In the genomic region with DNA sequence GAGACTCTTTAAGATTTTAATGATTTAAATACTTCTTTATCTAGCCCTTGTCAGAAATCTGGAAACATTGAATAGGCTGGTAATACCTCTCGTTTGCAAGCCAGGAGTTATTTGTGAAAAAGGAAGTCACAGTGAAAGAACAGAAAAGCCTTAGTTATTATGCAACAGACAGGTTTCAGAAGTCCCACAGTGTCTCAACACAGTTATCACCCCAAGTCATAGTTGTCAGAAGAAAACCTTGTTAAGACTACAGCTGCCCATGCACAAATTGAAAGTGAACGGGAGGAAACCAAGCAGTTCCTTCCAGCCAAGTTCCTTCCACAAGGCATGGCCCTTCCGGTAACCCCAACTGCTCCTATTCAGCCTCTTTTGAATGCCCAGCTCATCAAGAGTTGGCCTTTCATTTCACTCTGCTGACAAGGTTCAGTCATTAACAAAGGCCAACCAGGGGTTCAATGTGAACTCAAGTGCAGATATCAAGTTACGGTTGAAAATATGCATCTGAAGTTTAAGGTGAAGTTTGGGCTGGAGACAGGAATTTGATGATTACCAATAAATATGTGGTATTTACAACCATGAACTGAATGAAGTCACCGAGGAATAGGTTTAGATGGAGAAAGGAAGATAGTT, we compare ENCODE assay signal across 10 cellular contexts. TPM values are rescaled to one million over a fixed set of nuclear protein-coding genes. Genes with fewer than 3 reads are reported as not detected.
DNase-seq lines count a peak whose midpoint lies in the region; ATAC-seq and TF ChIP-seq lines count a peak whose summit lies in the region.
"Had no signal": no experiment of that assay in that cellular context is flagged by ENCODE, and none has a peak within 500 bp of the region (broad histone marks: within the 10 kb centered on the region; RNA-seq: fewer than 3 reads in every experiment).

No MANE protein-coding gene starts in this region.

- H3K9me3 ChIP-seq in CD8-positive, alpha-beta T cell (ENCODE audit: low read length) = no peaks in the 10 kb centered on the region
- no peaks in the 10 kb centered on the region for H3K9me3 ChIP-seq in testis

- H3K27me3 ChIP-seq in CD8-positive, alpha-beta T cell (ENCODE audit: insufficient read depth, low read length) = no peaks in the 10 kb centered on the region
- no peaks in the 10 kb centered on the region for H3K27me3 ChIP-seq in testis

- peaks cover 10% of the 10 kb centered on the region for H3K36me3 Mint-ChIP-seq in CD8-positive, alpha-beta T cell

- WGBS in testis, 2 donors = 81 to 90% methylated on average over 5 of the region's 5 CpGs

- DNase-seq in germinal center (ENCODE audit: low spot score) (peak; percentile 39), NCI-H748 treated with DMSO at 0.1 percent for 48 hours (lab: John Stamatoyannopoulos, UW) (no peak), testis (no peak)
- DNase-seq in CD8-positive, alpha-beta T cell = no peak
- DNase-seq in activated T-cell treated with anti-CD3 and anti-CD28 coated beads, Interleukin-2, amount 50 U/mL, for 1 hour = no peak
- DNase-seq: activated CD8-positive, alpha-beta memory T cell treated with anti-CD3 and anti-CD28 coated beads, Interleukin-2, amount 50 U/mL, for 4 hours; NCI-H2029 treated with DMSO at 0.1 percent for 48 hours had no signal

- POLR2A ChIA-PET in CD8-positive, alpha-beta T cell (lab: Charles Lee) = no interaction called here

- H3K4me1 ChIP-seq in CD8-positive, alpha-beta T cell (ENCODE audit: insufficient read depth, low read length) = no peaks in the 10 kb centered on the region
- H3K4me1 ChIP-seq in testis = no peaks in the 10 kb centered on the region

- no peak for TF ChIP-seq POLR2A in testis (IDR thresholded peaks at IDR 0.05)

- no peaks in the 10 kb centered on the region for H3K9me3 Mint-ChIP-seq in CD8-positive, alpha-beta T cell

- no peak overlapping the region for H3K27ac ChIP-seq in CD8-positive, alpha-beta T cell (ENCODE audit: low read depth, low read length)
- no peak overlapping the region for H3K27ac ChIP-seq in testis

- intact Hi-C loops in CD8-positive, alpha-beta T cell (cut with DNase I, micrococcal nuclease) = no loop called here
- intact Hi-C loops in testis (cut with DNase I; ENCODE audit: low total_unique reads) = no loop called here

- no peak overlapping the region for H3K4me3 Mint-ChIP-seq in CD8-positive, alpha-beta T cell

- ATAC-seq in GM18511 (IDR thresholded peaks at IDR 0.05; ENCODE audit: unreplicated experiment) (peak; percentile 98), GM21526 (IDR thresholded peaks at IDR 0.05; ENCODE audit: low FRiP score, unreplicated experiment) (peak; percentile 97), HG03439 (IDR thresholded peaks at IDR 0.05; ENCODE audit: unreplicated experiment) (peak; percentile 96)
- ATAC-seq in CD8-positive, alpha-beta T cell = no peak

- no peaks in the 10 kb centered on the region for H3K36me3 ChIP-seq in CD8-positive, alpha-beta T cell (ENCODE audit: insufficient read depth, low read length)
- H3K36me3 ChIP-seq in testis (ENCODE audit: low read depth, missing control alignments) = no peaks in the 10 kb centered on the region

- H3K4me3 ChIP-seq in CD8-positive, alpha-beta T cell (ENCODE audit: low read depth, low read length) = no peak overlapping the region
- no peak overlapping the region for H3K4me3 ChIP-seq in testis

- no peaks in the 10 kb centered on the region for H3K27me3 Mint-ChIP-seq in CD8-positive, alpha-beta T cell (ENCODE audit: low read depth)

- CTCF ChIA-PET in CD8-positive, alpha-beta T cell (lab: Charles Lee) = interaction anchor here (1.0 kb wide), 1 partner anchor 45 kb away, joined by 3 read pairs; no protein-coding TSS in a partner anchor

- no peak for TF ChIP-seq CTCF in CD8-positive, alpha-beta T cell (IDR thresholded peaks at IDR 0.05)
- no peak for TF ChIP-seq CTCF in testis (IDR thresholded peaks at IDR 0.05)

- H3K27ac Mint-ChIP-seq in CD8-positive, alpha-beta T cell = no peak overlapping the region

- peaks cover 18% of the 10 kb centered on the region for H3K4me1 Mint-ChIP-seq in CD8-positive, alpha-beta T cell (ENCODE audit: low read depth)

RNA-seq across cellular contexts. Expression of a gene that starts 15.6 kb away (rescaled TPM):
- total RNA-seq in CD8-positive, alpha-beta T cell = 1 to 10 TPM; 6.5 to 7.0 TPM
- 10 to 100 TPM in 1 of 2 donors, 1 to 10 TPM in 1; 9.7 to 12.5 TPM for total RNA-seq in testis
- 5.2 TPM for polyA plus RNA-seq in testis (ENCODE audit: insufficient read depth, low read depth, low replicate concordance)

RNA-seq across cellular contexts. Expression of a gene that starts 27.0 kb away (rescaled TPM):
- 10 to 100 TPM; 12.3 to 16.1 TPM for total RNA-seq in CD8-positive, alpha-beta T cell
- 1 to 10 TPM; 1.7 to 2.8 TPM for total RNA-seq in testis
- polyA plus RNA-seq in testis (ENCODE audit: insufficient read depth, low read depth, low replicate concordance) = 3.3 TPM
